ENCODE assay signal across 7 cellular contexts in the genomic region with DNA sequence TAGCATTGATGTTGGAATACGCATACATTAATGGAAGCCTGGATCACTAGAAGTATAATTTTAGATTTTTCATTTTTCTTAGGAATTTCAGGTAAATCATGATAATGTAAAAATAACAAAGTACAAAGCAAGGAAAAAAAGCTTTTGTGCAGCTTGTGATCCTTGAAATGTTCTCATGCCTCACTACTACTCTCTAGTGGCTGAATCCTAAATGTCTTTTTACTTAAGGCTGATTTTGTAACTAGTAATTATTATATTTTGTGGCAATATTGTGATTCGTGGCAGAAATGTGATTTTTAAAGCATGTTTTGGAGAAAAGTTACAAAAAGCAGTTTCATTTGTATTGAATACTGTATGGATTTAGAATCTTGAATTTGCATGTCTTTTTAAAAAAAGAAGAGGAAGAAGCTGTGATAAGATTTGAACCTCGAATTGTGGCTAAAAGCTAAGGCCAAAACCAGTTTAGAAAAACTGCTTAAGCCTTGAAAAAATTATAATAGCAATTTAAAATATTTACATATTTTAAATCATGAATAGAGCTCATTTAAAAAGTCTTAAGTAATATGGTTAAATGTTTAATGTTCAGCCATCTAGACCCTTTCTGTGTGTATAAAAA. TPM values are rescaled to one million over a fixed set of nuclear protein-coding genes. Genes with fewer than 3 reads are reported as not detected.
DNase-seq lines count a peak whose midpoint lies in the region; ATAC-seq and TF ChIP-seq lines count a peak whose summit lies in the region.

No MANE protein-coding gene starts in this region.

- H3K27me3 ChIP-seq in dorsolateral prefrontal cortex (no peaks in the 10 kb centered on the region), psoas muscle (ENCODE audit: insufficient read depth in 3 of 3, low read length in 2 of 3) (no peaks in the 10 kb centered on the region)

- no peak for ATAC-seq in psoas muscle

- H3K4me3 ChIP-seq in GM12875 (ENCODE audit: low read depth, low read length) (no peak overlapping the region), dorsolateral prefrontal cortex (no peak overlapping the region), psoas muscle (no peak overlapping the region)

- WGBS in psoas muscle, 3 donors = 79 to 89% (median 81%) methylated on average over 3 of the region's 3 CpGs

- H3K4me1 ChIP-seq in psoas muscle = no peaks in the 10 kb centered on the region

- peak; percentile 39; the same call in 1 of the 2 replicates for TF ChIP-seq CTCF in GM12875 (IDR thresholded peaks at IDR 0.05; ENCODE audit: borderline replicate concordance, insufficient read depth, low read depth, low read length)
- TF ChIP-seq CTCF in dorsolateral prefrontal cortex (IDR thresholded peaks at IDR 0.05 in 54 of 56, conservative IDR thresholded peaks at IDR 0.05 in 2 of 56; ENCODE audit: low read depth in 1 of 56, partially characterized antibody in 56 of 56) = peak in 52 of 56 donors; percentile 24 to 67 (median 44)
- peak; percentile 34 for TF ChIP-seq CTCF in psoas muscle (IDR thresholded peaks at IDR 0.05)

- H3K9me3 ChIP-seq in psoas muscle = no peaks in the 10 kb centered on the region

- peaks cover 9 to 93% of the 10 kb centered on the region in 2 donors for H3K36me3 ChIP-seq in psoas muscle (ENCODE audit: insufficient read depth in 1 of 2, low read depth in 1 of 2)

- intact Hi-C loops in dorsolateral prefrontal cortex (cut with DNase I) (no loop called here), psoas muscle (cut with DNase I) (no loop called here)

- DNase-seq in NCI-H446 (lab: John Stamatoyannopoulos, UW) (peak; percentile 9 to 36), dorsolateral prefrontal cortex (no peak), psoas muscle (no peak), NCI-H187 treated with DMSO at 0.1 percent for 48 hours (lab: John Stamatoyannopoulos, UW) (no peak)
- no peak for DNase-seq in effector CD8-positive, alpha-beta T cell (lab: John Stamatoyannopoulos, UW)
- DNase-seq in activated CD4-positive, alpha-beta T cell treated with anti-CD3 and anti-CD28 coated beads, Interleukin-2, amount 50 U/mL, for 1 hour = no peak

- H3K27ac ChIP-seq in dorsolateral prefrontal cortex (no peak overlapping the region), psoas muscle (no peak overlapping the region)

RNA-seq across cellular contexts. Expression of gene U2SURP, which starts 39.0 kb away (rescaled TPM):
- total RNA-seq in dorsolateral prefrontal cortex = 100 to 1,000 TPM in 46 of 120 experiments, 10 to 100 TPM in 74; 60.5 to 131 (median 95.1) TPM
- total RNA-seq in psoas muscle = 10 to 100 TPM; 39.8 to 69.3 (median 53.3) TPM
- polyA plus RNA-seq in psoas muscle = 10 to 100 TPM; 20.5 to 32.3 (median 25.7) TPM

Comparison
In these comparisons a context has a peak if more than half of its experiments do, and no peak if none do; other contexts are left out.
1. DNase-seq: peak in NCI-H446 (2 of 2); none in dorsolateral prefrontal cortex (0 of 10), psoas muscle (0 of 2), NCI-H187 treated with DMSO at 0.1 percent for 48 hours (single experiment), effector CD8-positive, alpha-beta T cell (single experiment) and activated CD4-positive, alpha-beta T cell treated with anti-CD3 and anti-CD28 coated beads, Interleukin-2, amount 50 U/mL, for 1 hour (single experiment).
2. Peak in every context shown above with its lines, with median percentiles within 50 percentile points of each other: CTCF ChIP-seq.